ENCODE assay signal across 26 cellular contexts in the genomic region with DNA sequence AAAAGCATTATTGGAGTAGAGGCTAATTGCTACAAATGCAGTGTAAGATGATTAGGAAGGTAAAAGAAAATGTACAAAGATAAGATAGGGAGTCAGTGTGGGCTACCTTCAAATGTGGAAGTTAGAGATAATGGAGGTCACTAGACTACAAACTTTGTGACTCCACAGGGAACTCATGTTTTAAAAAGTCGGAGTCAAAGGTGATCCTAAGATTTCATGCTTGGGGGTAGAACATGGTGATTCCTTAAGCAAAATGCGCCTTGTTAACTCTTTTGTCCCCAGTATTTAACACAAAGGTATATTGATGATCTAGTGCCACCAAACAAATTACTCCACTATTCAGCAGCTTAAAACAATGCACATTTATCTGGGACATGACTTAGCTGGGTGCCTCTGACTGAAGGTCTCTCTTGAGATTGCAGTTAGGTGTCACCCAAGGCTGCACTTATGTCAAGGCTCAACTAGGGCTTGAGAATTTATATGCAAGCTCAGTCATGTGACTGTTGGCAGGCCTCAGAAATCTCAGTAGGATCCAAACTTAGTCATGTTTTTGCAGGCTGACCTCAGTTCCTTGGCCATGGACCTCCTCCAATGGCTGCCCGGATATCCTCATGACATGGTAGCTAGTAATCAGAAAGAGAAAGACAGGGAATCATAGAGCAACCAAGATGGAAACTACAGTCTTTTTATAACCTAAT.
DNase-seq lines count a peak whose midpoint lies in the region; ATAC-seq, FAIRE-seq and TF ChIP-seq lines count a peak whose summit lies in the region.
"Had no signal": no experiment of that assay in that cellular context is flagged by ENCODE, and none has a peak within 500 bp of the region (broad histone marks: within the 10 kb centered on the region; RNA-seq: fewer than 3 reads in every experiment).

No MANE protein-coding gene starts in this region.

- H3K27ac ChIP-seq in brain microvascular endothelial cell, result no peak overlapping the region
- H3K27ac ChIP-seq: BLaER1, coronary artery, KMS-11, left lung, parathyroid adenoma, right lobe of liver had no signal

- no peak for ATAC-seq in HG03095 (IDR thresholded peaks at IDR 0.05; ENCODE audit: unreplicated experiment)
- ATAC-seq: left lung; natural killer cell treated with Interleukin-12 subunit alpha and Interleukin-12 subunit beta and Interleukin-15 and Interleukin-18, amount 100 ng/mL, for 72 hours; right lobe of liver had no signal

- peak; percentile 28 for DNase-seq in EL
- peak; percentile 13 for DNase-seq in RCC 7860 (ENCODE audit: low spot score)
- DNase-seq in brain microvascular endothelial cell, result peak; percentile 73
- peak; percentile 41 for DNase-seq in kidney tubule cell (ENCODE audit: low spot score)
- no peak for DNase-seq in NCI-H1694 (lab: John Stamatoyannopoulos, UW)
- no peak for DNase-seq in T-helper 1 cell
- no peak for DNase-seq in stimulated activated CD4-positive, alpha-beta T cell treated with anti-CD3 and anti-CD28 coated beads, Interleukin-12 subunit alpha, Interleukin-12 subunit beta, amount 100 ng/mL, for 4 hours
- DNase-seq: ACHN; activated CD4-positive, alpha-beta T cell treated with anti-CD3 and anti-CD28 coated beads, Interleukin-2, amount 50 U/mL, for 1 hour; Calu3; endodermal cell; left lung; MV-4-11; NCI-H187 treated with DMSO at 0.1 percent for 48 hours; NCI-H82; right lobe of liver; SHP77; stimulated activated CD4-positive, alpha-beta T cell treated with anti-CD3 and anti-CD28 coated beads, Interleukin-15, amount 100 ng/mL, for 24 hours had no signal

- no peaks in the 10 kb centered on the region for H3K27me3 ChIP-seq in brain microvascular endothelial cell (replicated peaks)
- H3K27me3 ChIP-seq: BLaER1, left lung, right lobe of liver had no signal

- TF ChIP-seq CTCF in brain microvascular endothelial cell (IDR thresholded peaks at IDR 0.05; ENCODE audit: low read depth, low read length, missing control alignments), result no peak

- H3K36me3 ChIP-seq in brain microvascular endothelial cell (replicated peaks), result no peaks in the 10 kb centered on the region
- H3K36me3 ChIP-seq: BLaER1, left lung, right lobe of liver had no signal

- H3K4me3 ChIP-seq in brain microvascular endothelial cell (ENCODE audit: low read depth, low read length), result no peak overlapping the region
- H3K4me3 ChIP-seq: BLaER1, coronary artery, left lung, right lobe of liver had no signal

- FAIRE-seq in RCC 7860 (lab: Jason Lieb, UNC), result no peak
- FAIRE-seq: TTC549, urothelium cell line had no signal

- in situ Hi-C loops in brain microvascular endothelial cell (cut with HindIII; ENCODE audit: low pct_ligation_motif_present, low sequenced_read_pairs), result no loop called here

Comparison
In these comparisons a context has a peak if more than half of its experiments do, and no peak if none do; other contexts are left out.
1. DNase-seq: peak in EL (single experiment), RCC 7860 (single experiment), brain microvascular endothelial cell (single experiment) and kidney tubule cell (single experiment); none in NCI-H1694 (single experiment), T-helper 1 cell (0 of 5) and stimulated activated CD4-positive, alpha-beta T cell treated with anti-CD3 and anti-CD28 coated beads, Interleukin-12 subunit alpha, Interleukin-12 subunit beta, amount 100 ng/mL, for 4 hours (single experiment).